Comparison of ENCODE assay signal across 38 cellular contexts in the genomic region with DNA sequence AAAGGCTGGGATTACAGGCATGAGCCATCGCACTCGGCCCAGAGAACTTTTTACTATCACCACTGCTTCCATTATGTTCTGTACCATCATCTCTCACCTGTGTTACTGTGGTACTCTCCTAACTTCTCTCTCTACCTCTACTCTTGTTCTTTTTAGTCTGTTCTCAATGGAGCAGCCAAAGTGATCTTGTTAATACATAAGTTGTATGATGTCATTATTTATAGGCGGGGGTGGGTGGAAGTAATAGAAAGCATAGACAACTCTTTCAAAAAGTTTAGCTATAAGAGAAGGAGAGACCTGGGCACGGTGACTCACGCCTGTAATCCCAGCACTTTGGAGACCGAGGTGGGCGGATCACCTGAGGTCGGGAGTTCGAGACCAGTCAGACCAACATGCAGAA.
"Had no signal": no experiment of that assay in that cellular context is flagged by ENCODE, and none has a peak within 500 bp of the region (broad histone marks: within the 10 kb centered on the region; RNA-seq: fewer than 3 reads in every experiment).

No MANE protein-coding gene starts in this region.

- H3K4me3 ChIP-seq: adrenal gland, ascending aorta, body of pancreas, breast epithelium, cardiac muscle cell had no signal

- DNase-seq: activated effector memory CD4-positive, alpha-beta T cell treated with anti-CD3 and anti-CD28 coated beads, Interleukin-2, amount 50 U/mL, for 16 hours; activated effector memory CD4-positive, alpha-beta T cell treated with Interleukin-2 at 50 U/mL for 16 hours; activated gamma-delta T cell; activated gamma-delta T cell treated with Interleukin-2 at 50 U/mL for 16 hours; activated naive CD4-positive, alpha-beta T cell; activated naive CD4-positive, alpha-beta T cell treated with anti-CD3 and anti-CD28 coated beads for 36 hours; activated naive CD4-positive, alpha-beta T cell treated with anti-CD3 and anti-CD28 coated beads, Interleukin-2, amount 10 ng/mL, durations not matched to agents 7 days and 5 days; activated naive CD4-positive, alpha-beta T cell treated with anti-CD3 and anti-CD28 coated beads, Interleukin-2, amount 50 U/mL, for 16 hours; activated naive CD4-positive, alpha-beta T cell treated with Interleukin-2 at 50 U/mL for 16 hours; activated naive CD8-positive, alpha-beta T cell treated with anti-CD3 and anti-CD28 coated beads for 36 hours; activated naive CD8-positive, alpha-beta T cell treated with anti-CD3 and anti-CD28 coated beads, Interleukin-2, amount 10 ng/mL, durations not matched to agents 7 days and 5 days; activated naive CD8-positive, alpha-beta T cell treated with anti-CD3 and anti-CD28 coated beads, Interleukin-2, amount 50 U/mL, for 24 hours; activated T-cell treated with anti-CD3 and anti-CD28 coated beads, Interleukin-2, amount 50 U/mL, for 24 hours; activated T-cell treated with anti-CD3 and anti-CD28 coated beads, Interleukin-2, amount 50 U/mL, for 4 hours; activated T-cell treated with anti-CD3 and anti-CD28 coated beads, Interleukin-2, amount 50 U/mL, for 48 hours; activated T-cell treated with anti-CD3 and anti-CD28 coated beads, Interleukin-2, amount 50 U/mL, for 72 hours; adrenal gland; amniotic stem cell; amygdala; anterior cingulate cortex; aorta; body of pancreas; brain microvascular endothelial cell; caudate nucleus; central memory CD4-positive, alpha-beta T cell; cerebellar nuclear complex had no signal

- H3K27ac Mint-ChIP-seq: activated naive CD4-positive, alpha-beta T cell treated with anti-CD3 and anti-CD28 coated beads for 36 hours; activated naive CD4-positive, alpha-beta T cell treated with anti-CD3 and anti-CD28 coated beads, Interleukin-2, amount 10 ng/mL, durations not matched to agents 7 days and 5 days; activated naive CD4-positive, alpha-beta T cell treated with anti-CD3 and anti-CD28 coated beads, Interleukin-2, amount 50 U/mL, for 24 hours; activated naive CD8-positive, alpha-beta T cell; activated naive CD8-positive, alpha-beta T cell treated with anti-CD3 and anti-CD28 coated beads for 36 hours; activated naive CD8-positive, alpha-beta T cell treated with anti-CD3 and anti-CD28 coated beads, Interleukin-2, amount 10 ng/mL, durations not matched to agents 7 days and 5 days; activated naive CD8-positive, alpha-beta T cell treated with anti-CD3 and anti-CD28 coated beads, Interleukin-2, amount 50 U/mL, for 24 hours; activated T-cell treated with anti-CD3 and anti-CD28 coated beads, Interleukin-2, amount 50 U/mL, for 24 hours; activated T-cell treated with anti-CD3 and anti-CD28 coated beads, Interleukin-2, amount 50 U/mL, for 72 hours; activated T-helper 1 cell treated with anti-CD3 and anti-CD28 coated beads, Interleukin-12 subunit alpha, Interleukin-12 subunit beta, Interleukin-2, Interleukin-4 antibody, amounts not matched to agents 30 ng/mL and 10 ng/mL and 1 ng/mL, durations not matched to agents 14 hours and 24 hours and 36 hours; activated T-helper 17 cell treated with anti-CD3 and anti-CD28 coated beads, Interleukin-2, amount 50 U/mL, for 72 hours; activated T-helper 2 cell treated with anti-CD3 and anti-CD28 coated beads, Interferon-gamma antibody, Interleukin-2, Interleukin-4, amounts not matched to agents 10 μg/mL and 5 μg/mL and 100 μg/mL, durations not matched to agents 14 hours and 24 hours and 36 hours; brain had no signal

- FAIRE-seq: astrocyte, bronchial epithelial cell, colon had no signal

- H3K27ac ChIP-seq: adrenal gland, ascending aorta, body of pancreas, brain microvascular endothelial cell, breast epithelium, cardiac muscle cell had no signal

- ATAC-seq: activated naive CD8-positive, alpha-beta T cell treated with anti-CD3 and anti-CD28 coated beads, Interleukin-2, amount 50 U/mL, for 24 hours; activated T-cell treated with anti-CD3 and anti-CD28 coated beads, Interleukin-2, amount 50 U/mL, for 4 hours; activated T-cell treated with anti-CD3 and anti-CD28 coated beads, Interleukin-2, amount 50 U/mL, for 72 hours; activated T-helper 17 cell treated with anti-CD3 and anti-CD28 coated beads, Interleukin-2, amount 50 U/mL, for 72 hours; body of pancreas had no signal

- H3K27me3 ChIP-seq: adrenal gland, ascending aorta, body of pancreas, brain microvascular endothelial cell, breast epithelium, cardiac muscle cell had no signal
